31 cellular contexts compared by ENCODE assay signal in genomic region chr12:75630091-75630490, GRCh38.
"Had no signal": no experiment of that assay in that cellular context is flagged by ENCODE, and none has a peak within 500 bp of the region (broad histone marks: within the 10 kb centered on the region; RNA-seq: fewer than 3 reads in every experiment).

No MANE protein-coding gene starts in this region.

- H3K4me2 ChIP-seq: smooth muscle cell had no signal

- H3K9me3 Mint-ChIP-seq: natural killer cell; stimulated activated memory B cell treated with anti-CD40 and anti-IgM and Interleukin-4, amounts not matched to agents 10 μg/mL and 1 μg/mL and 100 μg/mL, for 72 hours; type B pancreatic cell had no signal

- H3K9me3 ChIP-seq: neutrophil, psoas muscle, spleen, suprapubic skin, testis, tibial artery, transverse colon, upper lobe of right lung, uterus had no signal

- DNase-seq: naive thymus-derived CD4-positive, alpha-beta T cell; natural killer cell; nucleus accumbens; posterior cingulate gyrus; psoas muscle; right cardiac atrium; spleen; stimulated activated CD4-positive, alpha-beta T cell treated with anti-CD3 and anti-CD28 coated beads, Interleukin-12 subunit alpha, Interleukin-12 subunit beta, amount 100 ng/mL, for 4 hours; stimulated activated CD4-positive, alpha-beta T cell treated with anti-CD3 and anti-CD28 coated beads, Interleukin-1b, Interleukin-23, amount 100 ng/mL, for 48 hours; stimulated activated CD4-positive, alpha-beta T cell treated with anti-CD3 and anti-CD28 coated beads, Interleukin-4, amount 100 ng/mL, for 1 hour; stimulated activated CD4-positive, alpha-beta T cell treated with anti-CD3 and anti-CD28 coated beads, Interleukin-4, amount 100 ng/mL, for 4 hours; stimulated activated CD8-positive, alpha-beta memory T cell treated with anti-CD3 and anti-CD28 coated beads, Interleukin-4, amount 100 ng/mL, for 48 hours; stimulated activated naive CD4-positive, alpha-beta T cell; stimulated activated naive CD8-positive, alpha-beta T cell treated with anti-CD3 and anti-CD28 coated beads, Interleukin-15, amount 100 ng/mL, for 72 hours; stimulated activated naive CD8-positive, alpha-beta T cell treated with anti-CD3 and anti-CD28 coated beads, Interleukin-15, Interleukin-2, amounts not matched to agents 100 U/mL and 50 U/mL, for 24 hours; substantia nigra; testis; tibial artery; transverse colon; upper lobe of right lung; uterus had no signal

- H3K36me3 ChIP-seq: neutrophil, spleen, suprapubic skin, tibial artery, transverse colon, upper lobe of right lung, uterus had no signal

- H3K4me3 ChIP-seq: psoas muscle, skin epidermis, smooth muscle cell, spleen, suprapubic skin, testis, tibial artery, transverse colon, upper lobe of right lung, uterus had no signal

- H3K27me3 ChIP-seq: neutrophil, spleen, suprapubic skin, testis, tibial artery, transverse colon, upper lobe of right lung, uterus had no signal

- H3K4me3 Mint-ChIP-seq: naive thymus-derived CD4-positive, alpha-beta T cell; natural killer cell; nephron; stimulated activated memory B cell treated with anti-CD40 and anti-IgM and Interleukin-4, amounts not matched to agents 10 μg/mL and 1 μg/mL and 100 μg/mL, for 72 hours; stimulated activated naive CD8-positive, alpha-beta T cell treated with anti-CD3 and anti-CD28 coated beads, Interleukin-15, amount 100 ng/mL, for 72 hours; type B pancreatic cell had no signal

- H3K9ac ChIP-seq: parathyroid adenoma had no signal

- H3K4me1 ChIP-seq: parathyroid adenoma, psoas muscle, suprapubic skin, testis, tibial artery, transverse colon, upper lobe of right lung, uterus had no signal

- ATAC-seq: naive thymus-derived CD4-positive, alpha-beta T cell; natural killer cell; psoas muscle; right cardiac atrium; sciatic nerve; stimulated activated memory B cell treated with anti-CD40 and anti-IgM and Interleukin-4, amounts not matched to agents 10 μg/mL and 1 μg/mL and 100 μg/mL, for 72 hours; stimulated activated naive CD8-positive, alpha-beta T cell treated with anti-CD3 and anti-CD28 coated beads, Interleukin-15, amount 100 ng/mL, for 72 hours; stimulated activated naive CD8-positive, alpha-beta T cell treated with anti-CD3 and anti-CD28 coated beads, Interleukin-15, Interleukin-2, amounts not matched to agents 100 U/mL and 50 U/mL, for 24 hours; upper lobe of right lung had no signal

- H3K27ac ChIP-seq: neutrophil, parathyroid adenoma, psoas muscle, skin epidermis, spleen, suprapubic skin, testis, tibial artery, transverse colon, upper lobe of right lung, uterus had no signal

- H3K79me2 ChIP-seq: parathyroid adenoma had no signal

- H3K27me3 Mint-ChIP-seq: progenitor cell of endocrine pancreas; stimulated activated memory B cell treated with anti-CD40 and anti-IgM and Interleukin-4, amounts not matched to agents 10 μg/mL and 1 μg/mL and 100 μg/mL, for 72 hours; type B pancreatic cell had no signal

- H3K36me3 Mint-ChIP-seq: naive thymus-derived CD4-positive, alpha-beta T cell; natural killer cell; stimulated activated memory B cell treated with anti-CD40 and anti-IgM and Interleukin-4, amounts not matched to agents 10 μg/mL and 1 μg/mL and 100 μg/mL, for 72 hours; type B pancreatic cell had no signal

- H3K27ac Mint-ChIP-seq: natural killer cell; stimulated activated memory B cell treated with anti-CD40 and anti-IgM and Interleukin-4, amounts not matched to agents 10 μg/mL and 1 μg/mL and 100 μg/mL, for 72 hours; stimulated activated naive CD8-positive, alpha-beta T cell treated with anti-CD3 and anti-CD28 coated beads, Interleukin-15, amount 100 ng/mL, for 72 hours; type B pancreatic cell had no signal
